In genomic region chr18:61743775-61744531, GRCh38 we compare ENCODE assay signal across 17 cellular contexts.
DNase-seq lines count a peak whose midpoint lies in the region; ATAC-seq, FAIRE-seq and TF ChIP-seq lines count a peak whose summit lies in the region.
"Had no signal": no experiment of that assay in that cellular context is flagged by ENCODE, and none has a peak within 500 bp of the region (broad histone marks: within the 10 kb centered on the region; RNA-seq: fewer than 3 reads in every experiment).

No MANE protein-coding gene starts in this region.

- H3K27ac Mint-ChIP-seq in CD8-positive, alpha-beta T cell, result no peak overlapping the region
- H3K27ac Mint-ChIP-seq: B cell had no signal

- H3K27ac ChIP-seq in coronary artery (peak overlapping the region; percentile 86 to 98), kidney (ENCODE audit: low read depth in 2 of 2, low read length in 2 of 2) (peak overlapping the region; percentile 78 to 82), stomach (peak overlapping the region in 3 of 5 donors; percentile 47 to 63 (median 54))
- H3K27ac ChIP-seq in CD8-positive, alpha-beta T cell (ENCODE audit: low read depth, low read length), result no peak overlapping the region
- H3K27ac ChIP-seq: RWPE1 had no signal

- peak; percentile 37 for DNase-seq in GM04503 (ENCODE audit: low read depth)
- no peak for DNase-seq in coronary artery (ENCODE audit: low spot score)
- no peak for DNase-seq in kidney
- DNase-seq in stomach, result no peak
- DNase-seq in GDM1 (lab: John Stamatoyannopoulos, UW), result no peak
- no peak for DNase-seq in CD8-positive, alpha-beta T cell
- no peak for DNase-seq in SW480 (ENCODE audit: low spot score)
- DNase-seq: activated CD8-positive, alpha-beta memory T cell treated with anti-CD3 and anti-CD28 coated beads for 24 hours; activated naive CD4-positive, alpha-beta T cell; cerebellar nuclear complex; naive thymus-derived CD8-positive, alpha-beta T cell; NCI-H2081; NCI-H748 treated with DMSO at 0.1 percent for 48 hours had no signal

- H3K9ac ChIP-seq in kidney (ENCODE audit: low read length in 2 of 2), result no peak overlapping the region

- POLR2A ChIA-PET in CD8-positive, alpha-beta T cell (lab: Charles Lee), result no interaction called here

- WGBS in stomach, 5 donors, result 70 to 89% (median 81%) methylated on average over 4 of the region's 4 CpGs

- H3K36me3 ChIP-seq in kidney (ENCODE audit: control insufficient read depth in 1 of 2, insufficient read depth in 2 of 2, low read length in 2 of 2), result no peaks in the 10 kb centered on the region
- H3K36me3 ChIP-seq in stomach, result no peaks in the 10 kb centered on the region
- no peaks in the 10 kb centered on the region for H3K36me3 ChIP-seq in CD8-positive, alpha-beta T cell (ENCODE audit: insufficient read depth, low read length)

- no peaks in the 10 kb centered on the region for H3K9me3 Mint-ChIP-seq in CD8-positive, alpha-beta T cell

- peaks cover under 1% of the 10 kb centered on the region for H3K27me3 Mint-ChIP-seq in CD8-positive, alpha-beta T cell (ENCODE audit: low read depth)

- FAIRE-seq in kidney (lab: Jason Lieb, UNC), result peak; percentile 8
- FAIRE-seq: keratinocyte had no signal

- CTCF ChIA-PET in CD8-positive, alpha-beta T cell (lab: Charles Lee), result no interaction called here

- TF ChIP-seq CTCF in coronary artery (IDR thresholded peaks at IDR 0.05), result no peak
- no peak for TF ChIP-seq CTCF in kidney (IDR thresholded peaks at IDR 0.05; ENCODE audit: borderline replicate concordance, extremely low read depth, insufficient read depth)
- TF ChIP-seq CTCF in stomach (IDR thresholded peaks at IDR 0.05), result no peak
- TF ChIP-seq CTCF in CD8-positive, alpha-beta T cell (IDR thresholded peaks at IDR 0.05), result no peak

- TF ChIP-seq EP300 in stomach (IDR thresholded peaks at IDR 0.05), result no peak

- H3K4me3 Mint-ChIP-seq in CD8-positive, alpha-beta T cell, result no peak overlapping the region
- H3K4me3 Mint-ChIP-seq: B cell; naive thymus-derived CD8-positive, alpha-beta T cell had no signal

- H3K4me1 Mint-ChIP-seq in CD8-positive, alpha-beta T cell (ENCODE audit: low read depth), result no peaks in the 10 kb centered on the region
- H3K4me1 Mint-ChIP-seq: B cell; naive thymus-derived CD8-positive, alpha-beta T cell had no signal

- no peak for ATAC-seq in HG02884 (IDR thresholded peaks at IDR 0.05; ENCODE audit: unreplicated experiment)
- ATAC-seq in CD8-positive, alpha-beta T cell, result no peak
- ATAC-seq: naive thymus-derived CD8-positive, alpha-beta T cell had no signal

- peaks cover 13 to 44% of the 10 kb centered on the region in 2 donors for H3K4me1 ChIP-seq in kidney (ENCODE audit: control insufficient read depth in 1 of 2, insufficient read depth in 1 of 2, low read depth in 1 of 2, low read length in 2 of 2)
- peaks cover 0 to 10% (median 2%) of the 10 kb centered on the region in 4 donors for H3K4me1 ChIP-seq in stomach
- H3K4me1 ChIP-seq in CD8-positive, alpha-beta T cell (ENCODE audit: insufficient read depth, low read length), result no peaks in the 10 kb centered on the region

- H3K9me3 ChIP-seq in kidney (ENCODE audit: control insufficient read depth in 1 of 2, low read length in 2 of 2), result no peaks in the 10 kb centered on the region
- H3K9me3 ChIP-seq in stomach, result no peaks in the 10 kb centered on the region
- H3K9me3 ChIP-seq in CD8-positive, alpha-beta T cell (ENCODE audit: low read length), result no peaks in the 10 kb centered on the region

- intact Hi-C loops in kidney (cut with DNase I) (no loop called here), stomach (cut with DNase I; ENCODE audit: low total_unique reads) (no loop called here)
- intact Hi-C loops in CD8-positive, alpha-beta T cell (cut with DNase I, micrococcal nuclease), result no loop called here

- no peak for TF ChIP-seq POLR2A in stomach (IDR thresholded peaks at IDR 0.05)

- no peaks in the 10 kb centered on the region for H3K27me3 ChIP-seq in stomach
- no peaks in the 10 kb centered on the region for H3K27me3 ChIP-seq in CD8-positive, alpha-beta T cell (ENCODE audit: insufficient read depth, low read length)

- H3K36me3 Mint-ChIP-seq in CD8-positive, alpha-beta T cell, result no peaks in the 10 kb centered on the region
- H3K36me3 Mint-ChIP-seq: naive thymus-derived CD8-positive, alpha-beta T cell had no signal

- H3K4me3 ChIP-seq in coronary artery, result no peak overlapping the region
- no peak overlapping the region for H3K4me3 ChIP-seq in kidney (ENCODE audit: low read length in 2 of 2)
- no peak overlapping the region for H3K4me3 ChIP-seq in stomach
- no peak overlapping the region for H3K4me3 ChIP-seq in CD8-positive, alpha-beta T cell (ENCODE audit: low read depth, low read length)
